15 cellular contexts compared by ENCODE assay signal in genomic region chr6:21500894-21501293, GRCh38.
A peak's percentile ranks its signal among the peaks of the same experiment; 100 is the strongest.
DNase-seq lines count a peak whose midpoint lies in the region; TF ChIP-seq lines count a peak whose summit lies in the region.
"Had no signal": no experiment of that assay in that cellular context is flagged by ENCODE, and none has a peak within 500 bp of the region (broad histone marks: within the 10 kb centered on the region; RNA-seq: fewer than 3 reads in every experiment).

No MANE protein-coding gene starts in this region.

- no peak overlapping the region for H2AFZ ChIP-seq in trophoblast cell (ENCODE audit: insufficient read depth, low read length, poor library complexity)

- H3K23ac ChIP-seq in trophoblast cell (ENCODE audit: low read length) = no peak overlapping the region

- no peak overlapping the region for H3K18ac ChIP-seq in trophoblast cell (ENCODE audit: low read length)

- H4K8ac ChIP-seq in trophoblast cell (ENCODE audit: low read depth, low read length) = no peak overlapping the region

- H3K27ac ChIP-seq in colonic mucosa = no peak overlapping the region
- H3K27ac ChIP-seq in uterus = peak overlapping the region; percentile 58 to 71
- no peak overlapping the region for H3K27ac ChIP-seq in endodermal cell (ENCODE audit: low read depth, low read length)
- no peak overlapping the region for H3K27ac ChIP-seq in trophoblast cell (ENCODE audit: low read depth, low read length)
- H3K27ac ChIP-seq: C4-2B, upper lobe of left lung had no signal

- H3K4me3 Mint-ChIP-seq in endodermal cell = no peak overlapping the region
- H3K4me3 Mint-ChIP-seq: activated naive CD8-positive, alpha-beta T cell treated with anti-CD3 and anti-CD28 coated beads, Interleukin-2, amount 50 U/mL, for 24 hours; activated T-cell treated with anti-CD3 and anti-CD28 coated beads, Interleukin-2, amount 50 U/mL, for 4 hours had no signal

- H2AK5ac ChIP-seq in trophoblast cell (ENCODE audit: low read length) = no peak overlapping the region

- no peak overlapping the region for H3K9ac ChIP-seq in colonic mucosa (ENCODE audit: low read depth in 2 of 2, low read length in 2 of 2)
- no peak overlapping the region for H3K9ac ChIP-seq in endodermal cell (ENCODE audit: extremely low read depth, low read length, poor library complexity, severe bottlenecking)
- no peak overlapping the region for H3K9ac ChIP-seq in trophoblast cell (ENCODE audit: low read length)

- intact Hi-C loops in colonic mucosa (cut with DNase I) = no loop called here
- intact Hi-C loops in uterus (cut with DNase I; ENCODE audit: low total_unique reads) = no loop called here

- H3K9me3 Mint-ChIP-seq in endodermal cell = no peaks in the 10 kb centered on the region
- H3K9me3 Mint-ChIP-seq: activated naive CD8-positive, alpha-beta T cell treated with anti-CD3 and anti-CD28 coated beads, Interleukin-2, amount 50 U/mL, for 24 hours; activated T-cell treated with anti-CD3 and anti-CD28 coated beads, Interleukin-2, amount 50 U/mL, for 4 hours had no signal

- no peaks in the 10 kb centered on the region for H3K79me1 ChIP-seq in trophoblast cell (ENCODE audit: low read length)

- no peak for TF ChIP-seq POLR2A in uterus (IDR thresholded peaks at IDR 0.05)

- no peak overlapping the region for H3K4me3 ChIP-seq in colonic mucosa
- no peak overlapping the region for H3K4me3 ChIP-seq in uterus
- H3K4me3 ChIP-seq in endodermal cell (ENCODE audit: low read length) = no peak overlapping the region
- H3K4me3 ChIP-seq in trophoblast cell (ENCODE audit: low read depth, low read length) = no peak overlapping the region
- H3K4me3 ChIP-seq: upper lobe of left lung had no signal

- peaks cover 15% of the 10 kb centered on the region for H3K4me1 Mint-ChIP-seq in endodermal cell
- H3K4me1 Mint-ChIP-seq: activated naive CD8-positive, alpha-beta T cell treated with anti-CD3 and anti-CD28 coated beads, Interleukin-2, amount 50 U/mL, for 24 hours had no signal

- H3K36me3 Mint-ChIP-seq in endodermal cell (ENCODE audit: low read depth) = no peaks in the 10 kb centered on the region

- H2BK5ac ChIP-seq in trophoblast cell (ENCODE audit: low read depth, low read length, poor library complexity) = no peak overlapping the region

- peaks cover 2% of the 10 kb centered on the region for H3K27me3 Mint-ChIP-seq in endodermal cell (ENCODE audit: insufficient read depth)
- H3K27me3 Mint-ChIP-seq: activated naive CD8-positive, alpha-beta T cell treated with anti-CD3 and anti-CD28 coated beads, Interleukin-2, amount 50 U/mL, for 24 hours had no signal

- H4K91ac ChIP-seq in trophoblast cell (ENCODE audit: low read depth, low read length) = no peak overlapping the region

- H3K4me2 ChIP-seq in trophoblast cell (ENCODE audit: low read length) = no peak overlapping the region

- H4K12ac ChIP-seq in trophoblast cell (ENCODE audit: low read depth, low read length) = no peak overlapping the region

- H3K9me3 ChIP-seq in colonic mucosa (no peaks in the 10 kb centered on the region), uterus (no peaks in the 10 kb centered on the region), endodermal cell (ENCODE audit: control insufficient read depth, low read length) (no peaks in the 10 kb centered on the region), trophoblast cell (ENCODE audit: insufficient read depth, low read depth, low read length) (no peaks in the 10 kb centered on the region)
- H3K9me3 ChIP-seq: upper lobe of left lung had no signal

- H3K27ac Mint-ChIP-seq in endodermal cell = no peak overlapping the region
- H3K27ac Mint-ChIP-seq: activated naive CD8-positive, alpha-beta T cell treated with anti-CD3 and anti-CD28 coated beads, Interleukin-2, amount 50 U/mL, for 24 hours had no signal

- H3K36me3 ChIP-seq in colonic mucosa (no peaks in the 10 kb centered on the region), uterus (no peaks in the 10 kb centered on the region), endodermal cell (ENCODE audit: control insufficient read depth, insufficient read depth, low read length) (no peaks in the 10 kb centered on the region), trophoblast cell (ENCODE audit: control insufficient read depth in 1 of 2, insufficient read depth in 2 of 2, low read length in 2 of 2) (no peaks in the 10 kb centered on the region)
- H3K36me3 ChIP-seq: upper lobe of left lung had no signal

- DNase-seq in NCI-H1105 treated with DMSO at 0.1 percent for 48 hours (lab: John Stamatoyannopoulos, UW) (peak; percentile 100), NCI-H2171 treated with DMSO at 0.1 percent for 48 hours (lab: John Stamatoyannopoulos, UW) (peak; percentile 97), colonic mucosa (peak; percentile 68), uterus (no peak), endodermal cell (no peak), trophoblast cell (no peak), CD1c-positive myeloid dendritic cell (ENCODE audit: extremely low spot score) (no peak)
- DNase-seq: activated CD4-positive, alpha-beta T cell treated with anti-CD3 and anti-CD28 coated beads, Interleukin-2, amount 50 U/mL, for 1 hour; activated naive CD8-positive, alpha-beta T cell treated with anti-CD3 and anti-CD28 coated beads, Interleukin-2, amount 50 U/mL, for 24 hours; activated T-cell treated with anti-CD3 and anti-CD28 coated beads, Interleukin-2, amount 50 U/mL, for 4 hours; GOT3; KG1; stimulated activated CD4-positive, alpha-beta T cell treated with anti-CD3 and anti-CD28 coated beads, Interleukin-1b, Interleukin-23, amount 100 ng/mL, for 48 hours; upper lobe of left lung had no signal

- H3K4me1 ChIP-seq in colonic mucosa (no peaks in the 10 kb centered on the region), uterus (peaks cover 4 to 6% of the 10 kb centered on the region in 2 donors), endodermal cell (ENCODE audit: control insufficient read depth, insufficient read depth, low read length) (peaks cover 11% of the 10 kb centered on the region), trophoblast cell (ENCODE audit: control insufficient read depth in 1 of 2, insufficient read depth in 2 of 2, low read length in 2 of 2) (peaks cover 0 to 2% of the 10 kb centered on the region in 2 experiments)
- H3K4me1 ChIP-seq: upper lobe of left lung had no signal

- H2BK12ac ChIP-seq in trophoblast cell (ENCODE audit: low read length) = no peak overlapping the region

- H3K79me2 ChIP-seq in trophoblast cell (ENCODE audit: control insufficient read depth, insufficient read depth, low read length, poor library complexity) = no peaks in the 10 kb centered on the region

- H3K27me3 ChIP-seq in colonic mucosa = no peaks in the 10 kb centered on the region
- no peaks in the 10 kb centered on the region for H3K27me3 ChIP-seq in uterus
- no peaks in the 10 kb centered on the region for H3K27me3 ChIP-seq in endodermal cell (ENCODE audit: control insufficient read depth, insufficient read depth, low read length, poor library complexity, severe bottlenecking)
- no peaks in the 10 kb centered on the region for H3K27me3 ChIP-seq in trophoblast cell (ENCODE audit: insufficient read depth, low read length)
- H3K27me3 ChIP-seq: upper lobe of left lung had no signal

- no peak overlapping the region for H3K14ac ChIP-seq in trophoblast cell (ENCODE audit: low read length)

- no peak overlapping the region for H2BK120ac ChIP-seq in trophoblast cell (ENCODE audit: insufficient read depth, low read length, poor library complexity)

- H3K4ac ChIP-seq in trophoblast cell (ENCODE audit: low read depth, low read length) = no peak overlapping the region

- WGBS in endodermal cell (ENCODE audit: insufficient coverage in 1 of 2, insufficient read length in 1 of 2), 2 experiments = 81 to 90% methylated on average over 2 to 3 of the region's 3 CpGs
- no CpG with 5 or more reads among the region's 3 CpGs for WGBS in trophoblast cell (ENCODE audit: extremely low coverage, insufficient coverage, insufficient read length)

- TF ChIP-seq CTCF in colonic mucosa (IDR thresholded peaks at IDR 0.05) (no peak), uterus (IDR thresholded peaks at IDR 0.05) (no peak), endodermal cell (conservative IDR thresholded peaks at IDR 0.05) (no peak)

Comparison
In these comparisons a context has a peak if more than half of its experiments do, and no peak if none do; other contexts are left out.
1. DNase-seq: peak in NCI-H1105 treated with DMSO at 0.1 percent for 48 hours (single experiment), NCI-H2171 treated with DMSO at 0.1 percent for 48 hours (single experiment) and colonic mucosa (single experiment); none in uterus (0 of 2), endodermal cell (single experiment), trophoblast cell (0 of 2) and CD1c-positive myeloid dendritic cell (single experiment).
2. H3K27ac ChIP-seq: peak in uterus (2 of 2); none in colonic mucosa (single experiment), endodermal cell (single experiment) and trophoblast cell (single experiment).